In genomic region chr22:19884161-19884953, GRCh38 we compare ENCODE assay signal across 18 cellular contexts. TPM values are rescaled to one million over a fixed set of nuclear protein-coding genes. Genes with fewer than 3 reads are reported as not detected.
DNase-seq lines count a peak whose midpoint lies in the region; ATAC-seq and TF ChIP-seq lines count a peak whose summit lies in the region.
"Had no signal": no experiment of that assay in that cellular context is flagged by ENCODE, and none has a peak within 500 bp of the region (broad histone marks: within the 10 kb centered on the region; RNA-seq: fewer than 3 reads in every experiment).

No MANE protein-coding gene starts in this region.

- H4K91ac ChIP-seq in trophoblast cell (ENCODE audit: low read depth, low read length) = peak overlapping the region; percentile 77

- no peak overlapping the region for H3K9ac ChIP-seq in trophoblast cell (ENCODE audit: low read length)
- no peak overlapping the region for H3K9ac ChIP-seq in colonic mucosa (ENCODE audit: low read depth in 2 of 2, low read length in 2 of 2)
- H3K9ac ChIP-seq: GM23248 had no signal

- H2BK5ac ChIP-seq in trophoblast cell (ENCODE audit: low read depth, low read length, poor library complexity) = no peak overlapping the region

- H4K8ac ChIP-seq in trophoblast cell (ENCODE audit: low read depth, low read length) = no peak overlapping the region

- H2AFZ ChIP-seq in trophoblast cell (ENCODE audit: insufficient read depth, low read length, poor library complexity) = no peak overlapping the region
- H2AFZ ChIP-seq: GM23248 had no signal

- peak overlapping the region; percentile 1 for H3K4ac ChIP-seq in trophoblast cell (ENCODE audit: low read depth, low read length)

- H3K79me1 ChIP-seq in trophoblast cell (ENCODE audit: low read length) = peaks cover 68% of the 10 kb centered on the region

- no peak overlapping the region for H3K4me2 ChIP-seq in trophoblast cell (ENCODE audit: low read length)

- POLR2A ChIA-PET in activated CD4-positive, alpha-beta T cell treated with anti-CD3 and anti-CD28 coated beads for 36 hours (lab: Charles Lee) = no interaction called here

- no peak overlapping the region for H3K27ac Mint-ChIP-seq in activated CD4-positive, alpha-beta T cell treated with anti-CD3 and anti-CD28 coated beads for 36 hours
- no peak overlapping the region for H3K27ac Mint-ChIP-seq in glutamatergic neuron (ENCODE audit: unreplicated experiment)
- H3K27ac Mint-ChIP-seq: T-helper 2 cell treated with Interferon-gamma antibody and Interleukin-4, amounts not matched to agents 5 μg/mL and 100 μg/mL, for 36 hours had no signal

- peak overlapping the region; percentile 85 for H2BK12ac ChIP-seq in trophoblast cell (ENCODE audit: low read length)

- peaks cover 47 to 57% of the 10 kb centered on the region in 2 experiments for H3K4me1 ChIP-seq in trophoblast cell (ENCODE audit: control insufficient read depth in 1 of 2, insufficient read depth in 2 of 2, low read length in 2 of 2)
- no peaks in the 10 kb centered on the region for H3K4me1 ChIP-seq in colonic mucosa
- peaks cover 23% of the 10 kb centered on the region for H3K4me1 ChIP-seq in foreskin keratinocyte
- H3K4me1 ChIP-seq: pancreas had no signal

- H3K14ac ChIP-seq in trophoblast cell (ENCODE audit: low read length) = peak overlapping the region; percentile 59

- no peak overlapping the region for H4K12ac ChIP-seq in trophoblast cell (ENCODE audit: low read depth, low read length)

- peak; percentile 4 for DNase-seq in activated CD4-positive, alpha-beta T cell treated with anti-CD3 and anti-CD28 coated beads for 36 hours
- DNase-seq in activated CD4-positive, alpha-beta T cell treated with anti-CD3 and anti-CD28 coated beads for 4 hours = no peak
- DNase-seq in H7 (peak; percentile 54), glutamatergic neuron (peak; percentile 12), trophoblast cell (no peak), colonic mucosa (no peak), foreskin keratinocyte (no peak)
- DNase-seq: activated CD4-positive, CD25-positive, alpha-beta regulatory T cell treated with anti-CD3 and anti-CD28 coated beads, Interleukin-2, amount 50 U/mL, for 72 hours; COR-L47; GM23248; NCI-H446; SHP77 treated with DMSO at 0.1 percent for 48 hours; stomach had no signal

- peak overlapping the region; percentile 65 for H2AK5ac ChIP-seq in trophoblast cell (ENCODE audit: low read length)

- TF ChIP-seq CTCF in glutamatergic neuron (IDR thresholded peaks at IDR 0.05; ENCODE audit: partially characterized antibody, unreplicated experiment) (no peak), colonic mucosa (IDR thresholded peaks at IDR 0.05) (no peak), foreskin keratinocyte (conservative IDR thresholded peaks at IDR 0.05) (no peak)

- intact Hi-C loops in activated CD4-positive, alpha-beta T cell treated with anti-CD3 and anti-CD28 coated beads for 36 hours (cut with DNase I, micrococcal nuclease) = no loop called here
- intact Hi-C loops in colonic mucosa (cut with DNase I) = no loop called here

- H3K27me3 ChIP-seq in H7 (ENCODE audit: control insufficient read depth, insufficient read depth, low read length) (no peaks in the 10 kb centered on the region), trophoblast cell (ENCODE audit: insufficient read depth, low read length) (no peaks in the 10 kb centered on the region), colonic mucosa (no peaks in the 10 kb centered on the region), foreskin keratinocyte (no peaks in the 10 kb centered on the region)
- H3K27me3 ChIP-seq: heart left ventricle, pancreas, stomach, vagina had no signal

- peaks cover 24% of the 10 kb centered on the region for H3K79me2 ChIP-seq in trophoblast cell (ENCODE audit: control insufficient read depth, insufficient read depth, low read length, poor library complexity)

- no peak for ATAC-seq in activated CD4-positive, alpha-beta T cell treated with anti-CD3 and anti-CD28 coated beads for 36 hours
- no peak for ATAC-seq in HG02981 (IDR thresholded peaks at IDR 0.05; ENCODE audit: unreplicated experiment)
- ATAC-seq in foreskin keratinocyte = no peak
- ATAC-seq: heart left ventricle, pancreas had no signal

- no peaks in the 10 kb centered on the region for H3K36me3 Mint-ChIP-seq in activated CD4-positive, alpha-beta T cell treated with anti-CD3 and anti-CD28 coated beads for 36 hours (ENCODE audit: low read depth)
- no peaks in the 10 kb centered on the region for H3K36me3 Mint-ChIP-seq in glutamatergic neuron (ENCODE audit: unreplicated experiment)

- no peak overlapping the region for H3K18ac ChIP-seq in trophoblast cell (ENCODE audit: low read length)

- H3K9me3 Mint-ChIP-seq in activated CD4-positive, alpha-beta T cell treated with anti-CD3 and anti-CD28 coated beads for 36 hours (ENCODE audit: low read depth) = no peaks in the 10 kb centered on the region
- H3K9me3 Mint-ChIP-seq in glutamatergic neuron (ENCODE audit: unreplicated experiment) = peaks cover 1% of the 10 kb centered on the region
- H3K9me3 Mint-ChIP-seq: T-helper 2 cell treated with Interferon-gamma antibody and Interleukin-4, amounts not matched to agents 5 μg/mL and 100 μg/mL, for 36 hours had no signal

- H3K4me3 ChIP-seq in H7 (ENCODE audit: insufficient read depth, low read depth, low read length) (no peak overlapping the region), trophoblast cell (ENCODE audit: low read depth, low read length) (no peak overlapping the region), colonic mucosa (no peak overlapping the region)
- H3K4me3 ChIP-seq: GM23248, heart left ventricle, pancreas, stomach, vagina had no signal

- H3K23ac ChIP-seq in trophoblast cell (ENCODE audit: low read length) = no peak overlapping the region

- H3K36me3 ChIP-seq in H7 (replicated peaks; ENCODE audit: control insufficient read depth, insufficient read depth, low read length) (no peaks in the 10 kb centered on the region), trophoblast cell (ENCODE audit: control insufficient read depth in 1 of 2, insufficient read depth in 2 of 2, low read length in 2 of 2) (no peaks in the 10 kb centered on the region), colonic mucosa (no peaks in the 10 kb centered on the region)
- H3K36me3 ChIP-seq: pancreas, vagina had no signal

- no CpG with 5 or more reads among the region's 15 CpGs for WGBS in trophoblast cell (ENCODE audit: extremely low coverage, insufficient coverage, insufficient read length)

- no peaks in the 10 kb centered on the region for H3K27me3 Mint-ChIP-seq in activated CD4-positive, alpha-beta T cell treated with anti-CD3 and anti-CD28 coated beads for 36 hours
- H3K27me3 Mint-ChIP-seq in glutamatergic neuron (ENCODE audit: unreplicated experiment) = peaks cover 7% of the 10 kb centered on the region

- peaks cover 1% of the 10 kb centered on the region for H3K9me3 ChIP-seq in trophoblast cell (ENCODE audit: insufficient read depth, low read depth, low read length)
- no peaks in the 10 kb centered on the region for H3K9me3 ChIP-seq in colonic mucosa
- H3K9me3 ChIP-seq: heart left ventricle, pancreas, stomach, vagina had no signal

- H3K27ac ChIP-seq in trophoblast cell (ENCODE audit: low read depth, low read length) (no peak overlapping the region), colonic mucosa (no peak overlapping the region), foreskin keratinocyte (no peak overlapping the region)
- H3K27ac ChIP-seq: GM23248, heart left ventricle, pancreas, stomach, vagina had no signal

- peaks cover 32% of the 10 kb centered on the region for H3K4me1 Mint-ChIP-seq in activated CD4-positive, alpha-beta T cell treated with anti-CD3 and anti-CD28 coated beads for 36 hours
- peaks cover 11% of the 10 kb centered on the region for H3K4me1 Mint-ChIP-seq in glutamatergic neuron (ENCODE audit: low read depth, unreplicated experiment)

- CTCF ChIA-PET in activated CD4-positive, alpha-beta T cell treated with anti-CD3 and anti-CD28 coated beads for 36 hours (lab: Charles Lee) = interaction anchor here (0.7 kb wide), 1 partner anchor 28 kb away, joined by 4 read pairs; no protein-coding TSS in a partner anchor

- no peak overlapping the region for H3K4me3 Mint-ChIP-seq in activated CD4-positive, alpha-beta T cell treated with anti-CD3 and anti-CD28 coated beads for 36 hours
- no peak overlapping the region for H3K4me3 Mint-ChIP-seq in glutamatergic neuron (ENCODE audit: unreplicated experiment)
- H3K4me3 Mint-ChIP-seq: T-helper 2 cell treated with Interferon-gamma antibody and Interleukin-4, amounts not matched to agents 5 μg/mL and 100 μg/mL, for 36 hours had no signal

- peak overlapping the region; percentile 48 for H2BK120ac ChIP-seq in trophoblast cell (ENCODE audit: insufficient read depth, low read length, poor library complexity)

RNA-seq across cellular contexts. Expression of gene GNB1L, which starts 29.7 kb away (rescaled TPM):
- 10 to 100 TPM in 1 of 2 experiments, 1 to 10 TPM in 1; 7.6 to 12.4 TPM for total RNA-seq in activated CD4-positive, alpha-beta T cell treated with anti-CD3 and anti-CD28 coated beads for 36 hours
- total RNA-seq in H7 (2014; rRNA removed; shearing (Covaris generic)) = 31.4 and 38.2 TPM in 2 replicates
- total RNA-seq in glutamatergic neuron (ENCODE audit: unreplicated experiment) = 5.0 TPM
- polyA plus RNA-seq in trophoblast cell (2013) = 10.4 and 11.5 TPM in 2 replicates
- 10 to 100 TPM in 1 of 2 donors, 1 to 10 TPM in 1; 4.4 to 10.2 TPM for total RNA-seq in colonic mucosa
- total RNA-seq in foreskin keratinocyte = 8.2 and 12.2 TPM in 2 replicates
- 14.8 and 16.4 TPM in 2 replicates for polyA plus RNA-seq in foreskin keratinocyte

RNA-seq across cellular contexts. Expression of gene RTL10, which starts 29.7 kb away (rescaled TPM):
- total RNA-seq in activated CD4-positive, alpha-beta T cell treated with anti-CD3 and anti-CD28 coated beads for 36 hours = 10 to 100 TPM; 14.9 to 15.6 TPM
- total RNA-seq in H7 (2014; rRNA removed; shearing (Covaris generic)) = 12.3 and 12.7 TPM in 2 replicates
- total RNA-seq in glutamatergic neuron (ENCODE audit: unreplicated experiment) = 12.1 TPM
- 10.8 and 11.6 TPM in 2 replicates for polyA plus RNA-seq in trophoblast cell (2013)
- 10 to 100 TPM in 1 of 2 donors, 1 to 10 TPM in 1; 9.7 to 14.1 TPM for total RNA-seq in colonic mucosa
- total RNA-seq in foreskin keratinocyte = 21.9 and 24.7 TPM in 2 replicates
- 18.0 and 18.1 TPM in 2 replicates for polyA plus RNA-seq in foreskin keratinocyte

RNA-seq across cellular contexts. Expression of gene COMT, which starts 57.2 kb away (rescaled TPM):
- 10 to 100 TPM; 63.5 to 78.5 TPM for total RNA-seq in activated CD4-positive, alpha-beta T cell treated with anti-CD3 and anti-CD28 coated beads for 36 hours
- 1.4 and 1.7 TPM in 2 replicates for total RNA-seq in H7 (2014; rRNA removed; shearing (Covaris generic))
- 34.8 TPM for total RNA-seq in glutamatergic neuron (ENCODE audit: unreplicated experiment)
- 16.0 and 18.0 TPM in 2 replicates for polyA plus RNA-seq in trophoblast cell (2013)
- 100 to 1,000 TPM in 1 of 2 donors, 10 to 100 TPM in 1; 70.0 to 125 TPM for total RNA-seq in colonic mucosa
- total RNA-seq in foreskin keratinocyte = 143 and 146 TPM in 2 replicates
- polyA plus RNA-seq in foreskin keratinocyte = 210 and 236 TPM in 2 replicates

RNA-seq across cellular contexts. Expression of gene TXNRD2, which starts 57.3 kb away (rescaled TPM):
- total RNA-seq in activated CD4-positive, alpha-beta T cell treated with anti-CD3 and anti-CD28 coated beads for 36 hours = 10 to 100 TPM; 24.1 to 25.3 TPM
- total RNA-seq in H7 (2014; rRNA removed; shearing (Covaris generic)) = 3.3 and 5.0 TPM in 2 replicates
- total RNA-seq in glutamatergic neuron (ENCODE audit: unreplicated experiment) (6.4 TPM), colonic mucosa (10 to 100 TPM; 22.3 to 29.5 TPM), foreskin keratinocyte (24.2 and 28.8 TPM in 2 replicates)
- 2.2 and 2.6 TPM in 2 replicates for polyA plus RNA-seq in trophoblast cell (2013)
- polyA plus RNA-seq in foreskin keratinocyte = 30.1 and 38.9 TPM in 2 replicates

Comparison
In these comparisons a context has a peak if more than half of its experiments do, and no peak if none do; other contexts are left out.
1. DNase-seq: peak in activated CD4-positive, alpha-beta T cell treated with anti-CD3 and anti-CD28 coated beads for 36 hours (single experiment), H7 (single experiment) and glutamatergic neuron (single experiment); none in activated CD4-positive, alpha-beta T cell treated with anti-CD3 and anti-CD28 coated beads for 4 hours (0 of 2), trophoblast cell (0 of 2), colonic mucosa (single experiment) and foreskin keratinocyte (0 of 2).
2. RNA of gene COMT, which starts 57.2 kb away (total RNA-seq): 143 to 146 TPM in foreskin keratinocyte, 70.0 to 125 TPM in colonic mucosa, 63.5 to 78.5 TPM in activated CD4-positive, alpha-beta T cell treated with anti-CD3 and anti-CD28 coated beads for 36 hours and 34.8 TPM in glutamatergic neuron (single experiment); 1.4 to 1.7 TPM in H7; every median in the first group is over 10 times any median in the second.